ENCODE assay signal across 8 cellular contexts in genomic region chr2:73385486-73386341, GRCh38. TPM values are rescaled to one million over a fixed set of nuclear protein-coding genes. Genes with fewer than 3 reads are reported as not detected.
DNase-seq lines count a peak whose midpoint lies in the region; ATAC-seq, FAIRE-seq and TF ChIP-seq lines count a peak whose summit lies in the region.

A gene with protein sequence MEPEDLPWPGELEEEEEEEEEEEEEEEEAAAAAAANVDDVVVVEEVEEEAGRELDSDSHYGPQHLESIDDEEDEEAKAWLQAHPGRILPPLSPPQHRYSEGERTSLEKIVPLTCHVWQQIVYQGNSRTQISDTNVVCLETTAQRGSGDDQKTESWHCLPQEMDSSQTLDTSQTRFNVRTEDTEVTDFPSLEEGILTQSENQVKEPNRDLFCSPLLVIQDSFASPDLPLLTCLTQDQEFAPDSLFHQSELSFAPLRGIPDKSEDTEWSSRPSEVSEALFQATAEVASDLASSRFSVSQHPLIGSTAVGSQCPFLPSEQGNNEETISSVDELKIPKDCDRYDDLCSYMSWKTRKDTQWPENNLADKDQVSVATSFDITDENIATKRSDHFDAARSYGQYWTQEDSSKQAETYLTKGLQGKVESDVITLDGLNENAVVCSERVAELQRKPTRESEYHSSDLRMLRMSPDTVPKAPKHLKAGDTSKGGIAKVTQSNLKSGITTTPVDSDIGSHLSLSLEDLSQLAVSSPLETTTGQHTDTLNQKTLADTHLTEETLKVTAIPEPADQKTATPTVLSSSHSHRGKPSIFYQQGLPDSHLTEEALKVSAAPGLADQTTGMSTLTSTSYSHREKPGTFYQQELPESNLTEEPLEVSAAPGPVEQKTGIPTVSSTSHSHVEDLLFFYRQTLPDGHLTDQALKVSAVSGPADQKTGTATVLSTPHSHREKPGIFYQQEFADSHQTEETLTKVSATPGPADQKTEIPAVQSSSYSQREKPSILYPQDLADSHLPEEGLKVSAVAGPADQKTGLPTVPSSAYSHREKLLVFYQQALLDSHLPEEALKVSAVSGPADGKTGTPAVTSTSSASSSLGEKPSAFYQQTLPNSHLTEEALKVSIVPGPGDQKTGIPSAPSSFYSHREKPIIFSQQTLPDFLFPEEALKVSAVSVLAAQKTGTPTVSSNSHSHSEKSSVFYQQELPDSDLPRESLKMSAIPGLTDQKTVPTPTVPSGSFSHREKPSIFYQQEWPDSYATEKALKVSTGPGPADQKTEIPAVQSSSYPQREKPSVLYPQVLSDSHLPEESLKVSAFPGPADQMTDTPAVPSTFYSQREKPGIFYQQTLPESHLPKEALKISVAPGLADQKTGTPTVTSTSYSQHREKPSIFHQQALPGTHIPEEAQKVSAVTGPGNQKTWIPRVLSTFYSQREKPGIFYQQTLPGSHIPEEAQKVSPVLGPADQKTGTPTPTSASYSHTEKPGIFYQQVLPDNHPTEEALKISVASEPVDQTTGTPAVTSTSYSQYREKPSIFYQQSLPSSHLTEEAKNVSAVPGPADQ (N-terminal part only) (plus strand): TSS chr2:73385836. CDS start chr2:73385869, 33 bp downstream.

- peak; percentile 96 for FAIRE-seq in GM12892 (lab: Jason Lieb, UNC)

- H3K27me3 ChIP-seq in trophoblast cell (ENCODE audit: insufficient read depth, low read length) (no peaks in the 10 kb centered on the region), tibial nerve (no peaks in the 10 kb centered on the region)

- peaks cover 26% of the 10 kb centered on the region for H3K4me1 Mint-ChIP-seq in activated naive CD8-positive, alpha-beta T cell treated with anti-CD3 and anti-CD28 coated beads, Interleukin-2, amount 50 U/mL, for 24 hours

- peak within 1 kb of the TSS; percentile 74 for H4K12ac ChIP-seq in trophoblast cell (ENCODE audit: low read depth, low read length)

- peak within 1 kb of the TSS; percentile 81 for H3K27ac ChIP-seq in trophoblast cell (ENCODE audit: low read depth, low read length)
- H3K27ac ChIP-seq in tibial nerve: peak within 1 kb of the TSS; percentile 79 to 94 (median 92)

- peak within 1 kb of the TSS; percentile 93 for H3K9ac ChIP-seq in trophoblast cell (ENCODE audit: low read length)

- intact Hi-C loops in cardiac septum (cut with DNase I): loop anchor here (1.0 to 5.0 kb wide), 2 partner anchors 33 to 153 kb away; partner anchors contain the start of genes CCT7 and PRADC1

- no peak within 1 kb of the TSS for H2AK5ac ChIP-seq in trophoblast cell (ENCODE audit: low read length)

- peak; percentile 85 for ATAC-seq in HG02840 (IDR thresholded peaks at IDR 0.05; ENCODE audit: low FRiP score, unreplicated experiment)
- peak; percentile 94 for ATAC-seq in activated naive CD8-positive, alpha-beta T cell treated with anti-CD3 and anti-CD28 coated beads, Interleukin-2, amount 50 U/mL, for 24 hours

- peak within 1 kb of the TSS; percentile 70 for H3K14ac ChIP-seq in trophoblast cell (ENCODE audit: low read length)

- H3K27ac Mint-ChIP-seq in activated naive CD8-positive, alpha-beta T cell treated with anti-CD3 and anti-CD28 coated beads, Interleukin-2, amount 50 U/mL, for 24 hours: peak within 1 kb of the TSS; percentile 87

- H2BK12ac ChIP-seq in trophoblast cell (ENCODE audit: low read length): no peak within 1 kb of the TSS

- H3K23ac ChIP-seq in trophoblast cell (ENCODE audit: low read length): no peak within 1 kb of the TSS

- H3K4ac ChIP-seq in trophoblast cell (ENCODE audit: low read depth, low read length): no peak within 1 kb of the TSS

- H2AFZ ChIP-seq in trophoblast cell (ENCODE audit: insufficient read depth, low read length, poor library complexity): peak within 1 kb of the TSS; percentile 81

- H3K4me2 ChIP-seq in trophoblast cell (ENCODE audit: low read length): peak within 1 kb of the TSS; percentile 91

- peak; percentile 24 to 56 for TF ChIP-seq EP300 in tibial nerve (IDR thresholded peaks at IDR 0.05)

- peaks cover 5% of the 10 kb centered on the region for H3K79me2 ChIP-seq in trophoblast cell (ENCODE audit: control insufficient read depth, insufficient read depth, low read length, poor library complexity)

- H3K36me3 Mint-ChIP-seq in activated naive CD8-positive, alpha-beta T cell treated with anti-CD3 and anti-CD28 coated beads, Interleukin-2, amount 50 U/mL, for 24 hours (ENCODE audit: low read depth): peaks cover 1% of the 10 kb centered on the region

- peak within 1 kb of the TSS; percentile 89 for H4K8ac ChIP-seq in trophoblast cell (ENCODE audit: low read depth, low read length)

- H3K36me3 ChIP-seq in trophoblast cell (ENCODE audit: control insufficient read depth in 1 of 2, insufficient read depth in 2 of 2, low read length in 2 of 2) (no peaks in the 10 kb centered on the region), tibial nerve (no peaks in the 10 kb centered on the region)

- peak within 1 kb of the TSS; percentile 41 for H4K91ac ChIP-seq in trophoblast cell (ENCODE audit: low read depth, low read length)

- no peaks in the 10 kb centered on the region for H3K9me3 Mint-ChIP-seq in activated naive CD8-positive, alpha-beta T cell treated with anti-CD3 and anti-CD28 coated beads, Interleukin-2, amount 50 U/mL, for 24 hours

- H3K4me1 ChIP-seq in trophoblast cell (ENCODE audit: control insufficient read depth in 1 of 2, insufficient read depth in 2 of 2, low read length in 2 of 2) (peaks cover 2 to 5% of the 10 kb centered on the region in 2 experiments), tibial nerve (peaks cover 0 to 20% (median 11%) of the 10 kb centered on the region in 4 donors)

- peak; percentile 11 to 54 (median 22) for TF ChIP-seq CTCF in tibial nerve (IDR thresholded peaks at IDR 0.05)

- H3K27me3 Mint-ChIP-seq in activated naive CD8-positive, alpha-beta T cell treated with anti-CD3 and anti-CD28 coated beads, Interleukin-2, amount 50 U/mL, for 24 hours: no peaks in the 10 kb centered on the region

- peak within 1 kb of the TSS; percentile 54 for H2BK5ac ChIP-seq in trophoblast cell (ENCODE audit: low read depth, low read length, poor library complexity)

- peak within 1 kb of the TSS; percentile 95 for H3K4me3 ChIP-seq in trophoblast cell (ENCODE audit: low read depth, low read length)
- H3K4me3 ChIP-seq in tibial nerve: peak within 1 kb of the TSS; percentile 61 to 98 (median 86)

- TF ChIP-seq POLR2A in GM12892 (IDR thresholded peaks at IDR 0.05; ENCODE audit: low read depth, low read length) (peak; percentile 73; the same call in 1 of the 2 replicates), tibial nerve (IDR thresholded peaks at IDR 0.05) (peak in 1 of 2 donors; percentile 54)

- peaks cover 9% of the 10 kb centered on the region for H3K79me1 ChIP-seq in trophoblast cell (ENCODE audit: low read length)

- H2BK120ac ChIP-seq in trophoblast cell (ENCODE audit: insufficient read depth, low read length, poor library complexity): peak within 1 kb of the TSS; percentile 58

- peak within 1 kb of the TSS; percentile 91 for H3K4me3 Mint-ChIP-seq in activated naive CD8-positive, alpha-beta T cell treated with anti-CD3 and anti-CD28 coated beads, Interleukin-2, amount 50 U/mL, for 24 hours

- H3K18ac ChIP-seq in trophoblast cell (ENCODE audit: low read length): peak within 1 kb of the TSS; percentile 66

- peaks cover 2% of the 10 kb centered on the region for H3K9me3 ChIP-seq in trophoblast cell (ENCODE audit: insufficient read depth, low read depth, low read length)
- H3K9me3 ChIP-seq in tibial nerve: no peaks in the 10 kb centered on the region

- DNase-seq in GM12892 (ENCODE audit: insufficient read length): peak; percentile 80
- peak; percentile 88 for DNase-seq in NCI-H1436 (lab: John Stamatoyannopoulos, UW)
- peak; percentile 94 for DNase-seq in SW480 (ENCODE audit: low spot score)
- DNase-seq in activated naive CD8-positive, alpha-beta T cell treated with anti-CD3 and anti-CD28 coated beads, Interleukin-2, amount 50 U/mL, for 24 hours: peak; percentile 88
- peak; percentile 94 for DNase-seq in cardiac septum (ENCODE audit: low spot score)
- peak; percentile 92 to 96 for DNase-seq in trophoblast cell
- peak; percentile 66 to 70 for DNase-seq in tibial nerve (ENCODE audit: low spot score in 2 of 2)

- WGBS in trophoblast cell (ENCODE audit: extremely low coverage, insufficient coverage, insufficient read length): no CpG with 5 or more reads among the region's 86 CpGs
- 0% methylated on average over 56 to 65 of the region's 86 CpGs for WGBS in tibial nerve, 2 donors

RNA-seq across cellular contexts. Expression of the gene that starts here (rescaled TPM):
- polyA plus RNA-seq in GM12892 (2012; ENCODE audit: missing spikeins): 5.5 TPM
- 11.6 TPM for total RNA-seq in cardiac septum
- 4.3 and 5.2 TPM in 2 replicates for polyA plus RNA-seq in trophoblast cell (2013)
- total RNA-seq in tibial nerve: 10 to 100 TPM; 38.0 to 57.3 (median 49.8) TPM

Comparison
In these comparisons a context has a peak if more than half of its experiments do, and no peak if none do; other contexts are left out.
1. Peak in every context shown above with its lines: DNase-seq, ATAC-seq, H3K4me3 ChIP-seq and H3K27ac ChIP-seq.